ENCODE assay signal across 2 cellular contexts in the genomic region with DNA sequence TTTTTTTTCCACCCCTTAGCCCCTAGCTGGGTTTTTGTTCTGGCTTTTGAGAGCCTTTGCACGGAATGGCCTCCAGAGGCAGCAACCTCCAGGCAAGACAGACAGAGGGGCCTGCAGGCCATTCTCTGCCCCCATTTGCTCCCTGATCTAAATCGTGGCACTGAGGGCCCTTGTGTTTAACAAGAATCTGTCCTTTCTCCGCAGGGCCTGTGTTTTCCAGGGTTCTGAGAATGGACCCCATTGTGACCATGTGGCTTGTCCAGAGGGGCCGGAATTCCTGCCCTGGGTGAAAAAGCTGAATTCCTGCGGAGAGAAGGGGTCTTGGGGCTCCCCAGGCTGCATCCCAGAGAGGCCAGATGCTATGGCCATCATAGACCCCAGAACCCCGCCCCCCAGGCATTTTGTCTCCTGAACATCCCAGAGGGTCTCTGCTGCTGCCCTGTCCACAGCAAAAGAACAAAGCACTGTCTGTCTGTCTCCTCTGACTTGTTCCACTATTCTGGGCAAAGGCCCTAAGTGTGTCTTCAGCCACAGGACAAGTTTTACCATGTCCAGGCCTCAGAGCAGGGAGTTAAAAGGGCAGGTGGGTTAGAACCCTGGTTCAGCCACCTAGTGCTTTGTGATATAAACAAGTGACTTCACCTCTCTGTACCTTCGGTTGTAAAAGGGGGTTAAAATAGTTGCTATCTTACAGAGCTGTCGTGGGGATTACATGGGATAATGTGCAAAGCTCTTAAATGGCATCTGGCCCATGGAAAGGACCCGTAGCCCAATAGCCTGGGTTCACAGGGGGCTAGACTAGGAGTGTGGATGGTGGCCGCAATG.
TF ChIP-seq lines count a peak whose summit lies in the region.

No MANE protein-coding gene starts in this region.

TF ChIP-seq in SK-N-SH, 30 proteins besides CTCF, POLR2A, EP300 and RAD21 (continued from another document):
- TF ChIP-seq, protein P1, sequence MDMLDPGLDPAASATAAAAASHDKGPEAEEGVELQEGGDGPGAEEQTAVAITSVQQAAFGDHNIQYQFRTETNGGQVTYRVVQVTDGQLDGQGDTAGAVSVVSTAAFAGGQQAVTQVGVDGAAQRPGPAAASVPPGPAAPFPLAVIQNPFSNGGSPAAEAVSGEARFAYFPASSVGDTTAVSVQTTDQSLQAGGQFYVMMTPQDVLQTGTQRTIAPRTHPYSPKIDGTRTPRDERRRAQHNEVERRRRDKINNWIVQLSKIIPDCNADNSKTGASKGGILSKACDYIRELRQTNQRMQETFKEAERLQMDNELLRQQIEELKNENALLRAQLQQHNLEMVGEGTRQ (IDR thresholded peaks at IDR 0.05; ENCODE audit: borderline replicate concordance, low read depth, low read length): no peak
- TF ChIP-seq TCF12 (IDR thresholded peaks at IDR 0.05): no peak
- no peak for TF ChIP-seq YY1 (IDR thresholded peaks at IDR 0.05; ENCODE audit: low read depth)
- no peak for TF ChIP-seq EZH2phosphoT487 (IDR thresholded peaks at IDR 0.05; ENCODE audit: borderline replicate concordance, low read depth)
- TF ChIP-seq, protein P2, sequence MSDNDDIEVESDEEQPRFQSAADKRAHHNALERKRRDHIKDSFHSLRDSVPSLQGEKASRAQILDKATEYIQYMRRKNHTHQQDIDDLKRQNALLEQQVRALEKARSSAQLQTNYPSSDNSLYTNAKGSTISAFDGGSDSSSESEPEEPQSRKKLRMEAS (IDR thresholded peaks at IDR 0.05; ENCODE audit: low read depth): no peak
- TF ChIP-seq FOSL2 (IDR thresholded peaks at IDR 0.05; ENCODE audit: borderline replicate concordance, low read depth): no peak

TF ChIP-seq in SK-N-SH treated with all-trans-retinoic acid at 6 μM for 48 hours, 23 proteins besides CTCF, POLR2A, EP300 and RAD21 (continued from another document):
- TF ChIP-seq, protein P3, sequence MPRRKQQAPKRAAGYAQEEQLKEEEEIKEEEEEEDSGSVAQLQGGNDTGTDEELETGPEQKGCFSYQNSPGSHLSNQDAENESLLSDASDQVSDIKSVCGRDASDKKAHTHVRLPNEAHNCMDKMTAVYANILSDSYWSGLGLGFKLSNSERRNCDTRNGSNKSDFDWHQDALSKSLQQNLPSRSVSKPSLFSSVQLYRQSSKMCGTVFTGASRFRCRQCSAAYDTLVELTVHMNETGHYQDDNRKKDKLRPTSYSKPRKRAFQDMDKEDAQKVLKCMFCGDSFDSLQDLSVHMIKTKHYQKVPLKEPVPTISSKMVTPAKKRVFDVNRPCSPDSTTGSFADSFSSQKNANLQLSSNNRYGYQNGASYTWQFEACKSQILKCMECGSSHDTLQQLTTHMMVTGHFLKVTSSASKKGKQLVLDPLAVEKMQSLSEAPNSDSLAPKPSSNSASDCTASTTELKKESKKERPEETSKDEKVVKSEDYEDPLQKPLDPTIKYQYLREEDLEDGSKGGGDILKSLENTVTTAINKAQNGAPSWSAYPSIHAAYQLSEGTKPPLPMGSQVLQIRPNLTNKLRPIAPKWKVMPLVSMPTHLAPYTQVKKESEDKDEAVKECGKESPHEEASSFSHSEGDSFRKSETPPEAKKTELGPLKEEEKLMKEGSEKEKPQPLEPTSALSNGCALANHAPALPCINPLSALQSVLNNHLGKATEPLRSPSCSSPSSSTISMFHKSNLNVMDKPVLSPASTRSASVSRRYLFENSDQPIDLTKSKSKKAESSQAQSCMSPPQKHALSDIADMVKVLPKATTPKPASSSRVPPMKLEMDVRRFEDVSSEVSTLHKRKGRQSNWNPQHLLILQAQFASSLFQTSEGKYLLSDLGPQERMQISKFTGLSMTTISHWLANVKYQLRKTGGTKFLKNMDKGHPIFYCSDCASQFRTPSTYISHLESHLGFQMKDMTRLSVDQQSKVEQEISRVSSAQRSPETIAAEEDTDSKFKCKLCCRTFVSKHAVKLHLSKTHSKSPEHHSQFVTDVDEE (CRISPR knock-in tag; IDR thresholded peaks at IDR 0.05): no peak
- TF ChIP-seq OSR1 (CRISPR knock-in tag; IDR thresholded peaks at IDR 0.05) (no peak), ISL1 (CRISPR knock-in tag; IDR thresholded peaks at IDR 0.05) (no peak), GLIS3 (CRISPR knock-in tag; IDR thresholded peaks at IDR 0.05) (no peak), SNAI2 (CRISPR knock-in tag; IDR thresholded peaks at IDR 0.05) (no peak)
- TF ChIP-seq, protein P4, sequence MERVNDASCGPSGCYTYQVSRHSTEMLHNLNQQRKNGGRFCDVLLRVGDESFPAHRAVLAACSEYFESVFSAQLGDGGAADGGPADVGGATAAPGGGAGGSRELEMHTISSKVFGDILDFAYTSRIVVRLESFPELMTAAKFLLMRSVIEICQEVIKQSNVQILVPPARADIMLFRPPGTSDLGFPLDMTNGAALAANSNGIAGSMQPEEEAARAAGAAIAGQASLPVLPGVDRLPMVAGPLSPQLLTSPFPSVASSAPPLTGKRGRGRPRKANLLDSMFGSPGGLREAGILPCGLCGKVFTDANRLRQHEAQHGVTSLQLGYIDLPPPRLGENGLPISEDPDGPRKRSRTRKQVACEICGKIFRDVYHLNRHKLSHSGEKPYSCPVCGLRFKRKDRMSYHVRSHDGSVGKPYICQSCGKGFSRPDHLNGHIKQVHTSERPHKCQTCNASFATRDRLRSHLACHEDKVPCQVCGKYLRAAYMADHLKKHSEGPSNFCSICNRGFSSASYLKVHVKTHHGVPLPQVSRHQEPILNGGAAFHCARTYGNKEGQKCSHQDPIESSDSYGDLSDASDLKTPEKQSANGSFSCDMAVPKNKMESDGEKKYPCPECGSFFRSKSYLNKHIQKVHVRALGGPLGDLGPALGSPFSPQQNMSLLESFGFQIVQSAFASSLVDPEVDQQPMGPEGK (CRISPR knock-in tag; IDR thresholded peaks at IDR 0.05; ENCODE audit: borderline replicate concordance): no peak
